Comparison of ENCODE assay signal across 8 cellular contexts in genomic region chr2:219689676-219690628, GRCh38.
A peak's percentile ranks its signal among the peaks of the same experiment; 100 is the strongest.
DNase-seq lines count a peak whose midpoint lies in the region; ATAC-seq and FAIRE-seq lines count a peak whose summit lies in the region.

No MANE protein-coding gene starts in this region.

- H3K4me3 Mint-ChIP-seq in stimulated activated memory B cell treated with anti-CD40 and anti-IgM and Interleukin-4, amounts not matched to agents 10 μg/mL and 1 μg/mL and 100 μg/mL, for 72 hours, result no peak overlapping the region

- peak; percentile 41 for ATAC-seq in HG02885 (IDR thresholded peaks at IDR 0.05; ENCODE audit: poor library complexity, unreplicated experiment)
- ATAC-seq in stimulated activated memory B cell treated with anti-CD40 and anti-IgM and Interleukin-4, amounts not matched to agents 10 μg/mL and 1 μg/mL and 100 μg/mL, for 72 hours, result no peak

- H3K4me3 ChIP-seq in trophoblast cell (ENCODE audit: low read depth, low read length), result no peak overlapping the region

- H2BK12ac ChIP-seq in trophoblast cell (ENCODE audit: low read length), result peak overlapping the region; percentile 42

- no peaks in the 10 kb centered on the region for H3K27me3 ChIP-seq in trophoblast cell (ENCODE audit: insufficient read depth, low read length)

- H3K27ac Mint-ChIP-seq in stimulated activated memory B cell treated with anti-CD40 and anti-IgM and Interleukin-4, amounts not matched to agents 10 μg/mL and 1 μg/mL and 100 μg/mL, for 72 hours, result no peak overlapping the region

- peaks cover 14% of the 10 kb centered on the region for H3K4me1 Mint-ChIP-seq in stimulated activated memory B cell treated with anti-CD40 and anti-IgM and Interleukin-4, amounts not matched to agents 10 μg/mL and 1 μg/mL and 100 μg/mL, for 72 hours

- no peaks in the 10 kb centered on the region for H3K36me3 ChIP-seq in trophoblast cell (ENCODE audit: control insufficient read depth in 1 of 2, insufficient read depth in 2 of 2, low read length in 2 of 2)

- H4K12ac ChIP-seq in trophoblast cell (ENCODE audit: low read depth, low read length), result no peak overlapping the region

- H3K27me3 Mint-ChIP-seq in stimulated activated memory B cell treated with anti-CD40 and anti-IgM and Interleukin-4, amounts not matched to agents 10 μg/mL and 1 μg/mL and 100 μg/mL, for 72 hours, result peaks cover 64% of the 10 kb centered on the region

- peak; percentile 7 for DNase-seq in stimulated activated CD4-positive, alpha-beta T cell treated with anti-CD3 and anti-CD28 coated beads, Interleukin-12 subunit alpha, Interleukin-12 subunit beta, amount 100 ng/mL, for 4 hours
- DNase-seq in stimulated activated CD4-positive, alpha-beta T cell treated with anti-CD3 and anti-CD28 coated beads, Interleukin-4, amount 100 ng/mL, for 1 hour, result no peak
- peak; percentile 14 to 60 for DNase-seq in NCI-H526 (lab: John Stamatoyannopoulos, UW)
- peak; percentile 21 for DNase-seq in activated T-cell treated with anti-CD3 and anti-CD28 coated beads for 48 hours (ENCODE audit: low read depth)
- DNase-seq in frontal cortex (ENCODE audit: low spot score in 2 of 2), result peak in 1 of 2 donors; percentile 58
- DNase-seq in trophoblast cell, result peak; percentile 53 to 80

- peaks cover 18% of the 10 kb centered on the region in 2 experiments for H3K4me1 ChIP-seq in trophoblast cell (ENCODE audit: control insufficient read depth in 1 of 2, insufficient read depth in 2 of 2, low read length in 2 of 2)

- peaks cover 37% of the 10 kb centered on the region for H3K79me1 ChIP-seq in trophoblast cell (ENCODE audit: low read length)

- no peak overlapping the region for H3K18ac ChIP-seq in trophoblast cell (ENCODE audit: low read length)

- peak; percentile 95 for FAIRE-seq in frontal cortex (lab: Jason Lieb, UNC)

- no peak overlapping the region for H3K14ac ChIP-seq in trophoblast cell (ENCODE audit: low read length)

- peaks cover 2% of the 10 kb centered on the region for H3K79me2 ChIP-seq in trophoblast cell (ENCODE audit: control insufficient read depth, insufficient read depth, low read length, poor library complexity)

- H2AFZ ChIP-seq in trophoblast cell (ENCODE audit: insufficient read depth, low read length, poor library complexity), result peak overlapping the region; percentile 67

- H4K91ac ChIP-seq in trophoblast cell (ENCODE audit: low read depth, low read length), result peak overlapping the region; percentile 89

- H3K27ac ChIP-seq in trophoblast cell (ENCODE audit: low read depth, low read length), result no peak overlapping the region

- no peaks in the 10 kb centered on the region for H3K36me3 Mint-ChIP-seq in stimulated activated memory B cell treated with anti-CD40 and anti-IgM and Interleukin-4, amounts not matched to agents 10 μg/mL and 1 μg/mL and 100 μg/mL, for 72 hours

- H2AK5ac ChIP-seq in trophoblast cell (ENCODE audit: low read length), result no peak overlapping the region

- H2BK120ac ChIP-seq in trophoblast cell (ENCODE audit: insufficient read depth, low read length, poor library complexity), result no peak overlapping the region

- H3K9me3 Mint-ChIP-seq in stimulated activated memory B cell treated with anti-CD40 and anti-IgM and Interleukin-4, amounts not matched to agents 10 μg/mL and 1 μg/mL and 100 μg/mL, for 72 hours, result no peaks in the 10 kb centered on the region

- WGBS in trophoblast cell (ENCODE audit: extremely low coverage, insufficient coverage, insufficient read length), result no CpG with 5 or more reads among the region's 17 CpGs

- no peaks in the 10 kb centered on the region for H3K9me3 ChIP-seq in trophoblast cell (ENCODE audit: insufficient read depth, low read depth, low read length)

- no peak overlapping the region for H3K4me2 ChIP-seq in trophoblast cell (ENCODE audit: low read length)

- H3K9ac ChIP-seq in trophoblast cell (ENCODE audit: low read length), result no peak overlapping the region

- no peak overlapping the region for H3K23ac ChIP-seq in trophoblast cell (ENCODE audit: low read length)

- H4K8ac ChIP-seq in trophoblast cell (ENCODE audit: low read depth, low read length), result peak overlapping the region; percentile 71

- H3K4ac ChIP-seq in trophoblast cell (ENCODE audit: low read depth, low read length), result no peak overlapping the region

- H2BK5ac ChIP-seq in trophoblast cell (ENCODE audit: low read depth, low read length, poor library complexity), result peak overlapping the region; percentile 37
